ENCODE assay signal across 25 cellular contexts in the genomic region with DNA sequence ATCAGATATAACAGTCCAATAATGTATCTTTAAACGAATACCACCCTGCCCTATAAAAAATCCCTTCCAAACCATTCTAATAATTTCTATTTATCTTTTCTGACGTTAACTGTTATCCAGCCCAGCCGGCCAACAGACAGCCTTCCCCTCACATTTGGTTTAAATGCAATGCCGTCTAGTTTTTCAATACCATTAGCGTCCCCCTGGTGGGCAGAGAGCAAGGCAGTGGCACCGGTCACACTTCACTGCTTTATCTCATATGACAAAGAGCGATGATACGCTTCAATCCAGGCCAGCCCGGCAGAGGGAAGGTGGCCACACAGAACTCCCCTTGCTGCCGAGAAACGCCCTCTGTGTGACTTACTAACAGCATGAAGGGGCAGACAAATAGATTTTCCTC.
DNase-seq lines count a peak whose midpoint lies in the region; ATAC-seq and TF ChIP-seq lines count a peak whose summit lies in the region.
"Had no signal": no experiment of that assay in that cellular context is flagged by ENCODE, and none has a peak within 500 bp of the region (broad histone marks: within the 10 kb centered on the region; RNA-seq: fewer than 3 reads in every experiment).

No MANE protein-coding gene starts in this region.

- H3K27ac ChIP-seq in GM23338 (ENCODE audit: low read depth) = no peak overlapping the region
- no peak overlapping the region for H3K27ac ChIP-seq in hepatocyte
- no peak overlapping the region for H3K27ac ChIP-seq in osteoblast (ENCODE audit: low read depth, low read length)
- no peak overlapping the region for H3K27ac ChIP-seq in naive thymus-derived CD4-positive, alpha-beta T cell (ENCODE audit: low read depth, low read length)
- H3K27ac ChIP-seq: skin epidermis, vagina had no signal

- no peaks in the 10 kb centered on the region for H3K4me1 ChIP-seq in GM23338 (ENCODE audit: insufficient read depth)
- no peaks in the 10 kb centered on the region for H3K4me1 ChIP-seq in hepatocyte (ENCODE audit: insufficient read depth)
- no peaks in the 10 kb centered on the region for H3K4me1 ChIP-seq in osteoblast (ENCODE audit: insufficient read depth, low read length)
- no peaks in the 10 kb centered on the region for H3K4me1 ChIP-seq in naive thymus-derived CD4-positive, alpha-beta T cell (ENCODE audit: control insufficient read depth in 2 of 2, insufficient read depth in 2 of 2, low read length in 2 of 2)

- POLR2A ChIA-PET in naive thymus-derived CD4-positive, alpha-beta T cell (lab: Charles Lee) = no interaction called here

- H2AFZ ChIP-seq in GM23338 (0 out of 2 replicates have a peak overlapping the region, but pooled peaks have one; percentile 56), hepatocyte (no peak overlapping the region), osteoblast (ENCODE audit: low read length) (no peak overlapping the region)

- H3K27me3 Mint-ChIP-seq in GM23338 (ENCODE audit: insufficient read depth, low read depth, poor library complexity) (no peaks in the 10 kb centered on the region), progenitor cell of endocrine pancreas (peaks cover 15% of the 10 kb centered on the region)
- no peaks in the 10 kb centered on the region for H3K27me3 Mint-ChIP-seq in naive thymus-derived CD4-positive, alpha-beta T cell
- H3K27me3 Mint-ChIP-seq: activated naive CD8-positive, alpha-beta T cell treated with anti-CD3 and anti-CD28 coated beads, Interleukin-2, amount 10 ng/mL, durations not matched to agents 7 days and 5 days; CD4-positive, CD25-positive, alpha-beta regulatory T cell; stimulated activated naive B cell treated with anti-CD40 and anti-IgM and Interleukin-4, amounts not matched to agents 10 μg/mL and 1 μg/mL and 100 μg/mL, for 72 hours had no signal

- TF ChIP-seq CTCF in GM23338 (conservative IDR thresholded peaks at IDR 0.05; ENCODE audit: low read depth in 2 of 2) (peak; percentile 30 to 48; a peak in 3 of 4 replicates), hepatocyte (IDR thresholded peaks at IDR 0.05; ENCODE audit: poor library complexity) (peak; percentile 10), progenitor cell of endocrine pancreas (IDR thresholded peaks at IDR 0.05; ENCODE audit: unreplicated experiment) (peak; percentile 44), osteoblast (IDR thresholded peaks at IDR 0.05; ENCODE audit: extremely low read depth, low read depth, low read length) (no peak)

- H3K4me3 ChIP-seq in GM23338 = no peak overlapping the region
- no peak overlapping the region for H3K4me3 ChIP-seq in hepatocyte
- H3K4me3 ChIP-seq in osteoblast (ENCODE audit: insufficient read depth, low read length) = no peak overlapping the region
- no peak overlapping the region for H3K4me3 ChIP-seq in naive thymus-derived CD4-positive, alpha-beta T cell (ENCODE audit: low read length)
- H3K4me3 ChIP-seq: skin epidermis, vagina had no signal

- H3K36me3 Mint-ChIP-seq in GM23338 (ENCODE audit: low read depth) (no peaks in the 10 kb centered on the region), progenitor cell of endocrine pancreas (ENCODE audit: insufficient read depth) (no peaks in the 10 kb centered on the region)
- no peaks in the 10 kb centered on the region for H3K36me3 Mint-ChIP-seq in naive thymus-derived CD4-positive, alpha-beta T cell
- H3K36me3 Mint-ChIP-seq: activated naive CD8-positive, alpha-beta T cell treated with anti-CD3 and anti-CD28 coated beads, Interleukin-2, amount 10 ng/mL, durations not matched to agents 7 days and 5 days; CD4-positive, CD25-positive, alpha-beta regulatory T cell; stimulated activated naive B cell treated with anti-CD40 and anti-IgM and Interleukin-4, amounts not matched to agents 10 μg/mL and 1 μg/mL and 100 μg/mL, for 72 hours had no signal

- H4K20me1 ChIP-seq in GM23338 (replicated peaks; ENCODE audit: insufficient read depth) (no peaks in the 10 kb centered on the region), hepatocyte (ENCODE audit: insufficient read depth, poor library complexity, severe bottlenecking) (no peaks in the 10 kb centered on the region), osteoblast (ENCODE audit: insufficient read depth, low read length) (no peaks in the 10 kb centered on the region)

- H3K9me3 ChIP-seq in hepatocyte (ENCODE audit: low read depth) (no peaks in the 10 kb centered on the region), osteoblast (ENCODE audit: low read depth, low read length) (no peaks in the 10 kb centered on the region)
- H3K9me3 ChIP-seq in naive thymus-derived CD4-positive, alpha-beta T cell (ENCODE audit: control insufficient read depth in 2 of 3, low read length in 3 of 3) = no peaks in the 10 kb centered on the region
- H3K9me3 ChIP-seq: vagina had no signal

- H3K27ac Mint-ChIP-seq in GM23338 (no peak overlapping the region), progenitor cell of endocrine pancreas (peak overlapping the region; percentile 47)
- H3K27ac Mint-ChIP-seq in naive thymus-derived CD4-positive, alpha-beta T cell = no peak overlapping the region
- H3K27ac Mint-ChIP-seq: activated naive CD8-positive, alpha-beta T cell treated with anti-CD3 and anti-CD28 coated beads, Interleukin-2, amount 10 ng/mL, durations not matched to agents 7 days and 5 days; CD4-positive, CD25-positive, alpha-beta regulatory T cell; stimulated activated naive B cell treated with anti-CD40 and anti-IgM and Interleukin-4, amounts not matched to agents 10 μg/mL and 1 μg/mL and 100 μg/mL, for 72 hours; T-helper 17 cell had no signal

- H3K4me2 ChIP-seq in GM23338 = no peak overlapping the region
- no peak overlapping the region for H3K4me2 ChIP-seq in hepatocyte
- H3K4me2 ChIP-seq in osteoblast (ENCODE audit: insufficient read depth, low read length) = no peak overlapping the region

- 55% methylated on average over 11 of the region's 11 CpGs for WGBS in hepatocyte (ENCODE audit: low lambda C conversion rate, missing lambda C conversion rate)

- intact Hi-C loops in naive thymus-derived CD4-positive, alpha-beta T cell (cut with micrococcal nuclease) = no loop called here

- ATAC-seq in GM23338 = peak; percentile 66
- ATAC-seq in HG03280 (IDR thresholded peaks at IDR 0.05; ENCODE audit: unreplicated experiment) = no peak
- no peak for ATAC-seq in naive thymus-derived CD4-positive, alpha-beta T cell
- ATAC-seq: Panc1; stimulated activated naive B cell treated with anti-CD40 and anti-IgM and Interleukin-4, amounts not matched to agents 10 μg/mL and 1 μg/mL and 100 μg/mL, for 72 hours; T-helper 17 cell had no signal

- H3F3A ChIP-seq in GM23338 (replicated peaks; ENCODE audit: low read depth) = no peaks in the 10 kb centered on the region

- CTCF ChIA-PET in naive thymus-derived CD4-positive, alpha-beta T cell (lab: Charles Lee) = no interaction called here

- no peaks in the 10 kb centered on the region for H3K36me3 ChIP-seq in GM23338 (ENCODE audit: insufficient read depth)
- H3K36me3 ChIP-seq in hepatocyte (replicated peaks; ENCODE audit: insufficient read depth, low read depth) = no peaks in the 10 kb centered on the region
- no peaks in the 10 kb centered on the region for H3K36me3 ChIP-seq in osteoblast (ENCODE audit: insufficient read depth, low read length)
- no peaks in the 10 kb centered on the region for H3K36me3 ChIP-seq in naive thymus-derived CD4-positive, alpha-beta T cell (ENCODE audit: control insufficient read depth in 2 of 3, insufficient read depth in 3 of 3, low read length in 3 of 3)
- H3K36me3 ChIP-seq: vagina had no signal

- no peaks in the 10 kb centered on the region for H3K9me3 Mint-ChIP-seq in GM23338
- H3K9me3 Mint-ChIP-seq in progenitor cell of endocrine pancreas (ENCODE audit: low read depth) = no peaks in the 10 kb centered on the region
- peaks cover 0 to 8% (median 0%) of the 10 kb centered on the region in 11 donors for H3K9me3 Mint-ChIP-seq in naive thymus-derived CD4-positive, alpha-beta T cell
- H3K9me3 Mint-ChIP-seq: stimulated activated naive B cell treated with anti-CD40 and anti-IgM and Interleukin-4, amounts not matched to agents 10 μg/mL and 1 μg/mL and 100 μg/mL, for 72 hours had no signal

- DNase-seq in GM23338 (ENCODE audit: low spot score) (peak; percentile 59), RPMI7951 (ENCODE audit: low read depth) (peak; percentile 3), hepatocyte (ENCODE audit: low spot score) (no peak), progenitor cell of endocrine pancreas (ENCODE audit: low spot score, unreplicated experiment) (no peak), osteoblast (ENCODE audit: insufficient read length, low spot score, missing footprints) (no peak)
- DNase-seq in naive thymus-derived CD4-positive, alpha-beta T cell = no peak
- DNase-seq: activated CD4-positive, alpha-beta T cell treated with anti-CD3 and anti-CD28 coated beads, Interleukin-2, amount 50 U/mL, for 1 hour; activated CD8-positive, alpha-beta memory T cell treated with anti-CD3 and anti-CD28 coated beads, Interleukin-2, amount 50 U/mL, for 48 hours; activated effector memory CD4-positive, alpha-beta T cell treated with Interleukin-2 at 50 U/mL for 16 hours; activated naive CD8-positive, alpha-beta T cell treated with anti-CD3 and anti-CD28 coated beads, Interleukin-2, amount 10 ng/mL, durations not matched to agents 7 days and 5 days; CD4-positive, CD25-positive, alpha-beta regulatory T cell; cerebellar nuclear complex; foreskin melanocyte; Kasumi-1; mammary epithelial cell; NCI-H1694; NCI-H2227 treated with DMSO at 0.1 percent for 48 hours; NK-92 treated with Interleukin-12 subunit alpha and Interleukin-12 subunit beta, amount 100 ng/mL, for 24 hours; stimulated activated CD4-positive, alpha-beta T cell treated with anti-CD3 and anti-CD28 coated beads, Interleukin-2, amount 100 ng/mL, for 48 hours; stimulated activated naive B cell treated with anti-CD40 and anti-IgM and Interleukin-4, amounts not matched to agents 10 μg/mL and 1 μg/mL and 100 μg/mL, for 72 hours; T-helper 17 cell had no signal

- H3K4me3 Mint-ChIP-seq in GM23338 = no peak overlapping the region
- H3K4me3 Mint-ChIP-seq in progenitor cell of endocrine pancreas (ENCODE audit: low read depth) = no peak overlapping the region
- no peak overlapping the region for H3K4me3 Mint-ChIP-seq in naive thymus-derived CD4-positive, alpha-beta T cell
- H3K4me3 Mint-ChIP-seq: activated naive CD8-positive, alpha-beta T cell treated with anti-CD3 and anti-CD28 coated beads, Interleukin-2, amount 10 ng/mL, durations not matched to agents 7 days and 5 days; CD4-positive, CD25-positive, alpha-beta regulatory T cell; stimulated activated naive B cell treated with anti-CD40 and anti-IgM and Interleukin-4, amounts not matched to agents 10 μg/mL and 1 μg/mL and 100 μg/mL, for 72 hours; T-helper 17 cell had no signal

- H3K79me2 ChIP-seq in GM23338 (replicated peaks; ENCODE audit: insufficient read depth) (no peaks in the 10 kb centered on the region), hepatocyte (no peaks in the 10 kb centered on the region), osteoblast (ENCODE audit: insufficient read depth, low read length) (no peaks in the 10 kb centered on the region)

- peaks cover 6% of the 10 kb centered on the region; the same call in 1 of the 2 replicates for H3K9me2 ChIP-seq in GM23338 (ENCODE audit: insufficient read depth)
- H3K9me2 ChIP-seq in hepatocyte (replicated peaks; ENCODE audit: insufficient read depth) = no peaks in the 10 kb centered on the region

- H3K27me3 ChIP-seq in GM23338 (ENCODE audit: insufficient read depth) (no peaks in the 10 kb centered on the region), hepatocyte (no peaks in the 10 kb centered on the region), osteoblast (ENCODE audit: insufficient read depth, low read length) (no peaks in the 10 kb centered on the region)
- no peaks in the 10 kb centered on the region for H3K27me3 ChIP-seq in naive thymus-derived CD4-positive, alpha-beta T cell (ENCODE audit: control insufficient read depth in 2 of 2, insufficient read depth in 2 of 2, low read length in 2 of 2)
- H3K27me3 ChIP-seq: vagina had no signal

- H3K4me1 Mint-ChIP-seq in GM23338 (peaks cover 7% of the 10 kb centered on the region), progenitor cell of endocrine pancreas (ENCODE audit: low read depth) (peaks cover 16% of the 10 kb centered on the region)
- no peaks in the 10 kb centered on the region for H3K4me1 Mint-ChIP-seq in naive thymus-derived CD4-positive, alpha-beta T cell
- H3K4me1 Mint-ChIP-seq: activated naive CD8-positive, alpha-beta T cell treated with anti-CD3 and anti-CD28 coated beads, Interleukin-2, amount 10 ng/mL, durations not matched to agents 7 days and 5 days; CD4-positive, CD25-positive, alpha-beta regulatory T cell; stimulated activated naive B cell treated with anti-CD40 and anti-IgM and Interleukin-4, amounts not matched to agents 10 μg/mL and 1 μg/mL and 100 μg/mL, for 72 hours; T-helper 17 cell had no signal

Comparison
In these comparisons a context has a peak if more than half of its experiments do, and no peak if none do; other contexts are left out.
1. DNase-seq: peak in GM23338 (single experiment) and RPMI7951 (single experiment); none in hepatocyte (single experiment), progenitor cell of endocrine pancreas (single experiment), osteoblast (single experiment) and naive thymus-derived CD4-positive, alpha-beta T cell (0 of 9).